Comparison of ENCODE assay signal across 13 cellular contexts in genomic region chr17:17139972-17140589, GRCh38.
A peak's percentile ranks its signal among the peaks of the same experiment; 100 is the strongest.
DNase-seq lines count a peak whose midpoint lies in the region; TF ChIP-seq lines count a peak whose summit lies in the region.
"Had no signal": no experiment of that assay in that cellular context is flagged by ENCODE, and none has a peak within 500 bp of the region (broad histone marks: within the 10 kb centered on the region; RNA-seq: fewer than 3 reads in every experiment).

No MANE protein-coding gene starts in this region.

- H3K4ac ChIP-seq in H9 (ENCODE audit: low read depth, low read length): no peak overlapping the region

- TF ChIP-seq CTCF in H9 (conservative IDR thresholded peaks at IDR 0.05): no peak
- TF ChIP-seq CTCF in endodermal cell (conservative IDR thresholded peaks at IDR 0.05): no peak

- no peak overlapping the region for H4K91ac ChIP-seq in H9 (ENCODE audit: insufficient read length, low read depth, low read length)

- no peaks in the 10 kb centered on the region for H3K23me2 ChIP-seq in H9 (ENCODE audit: insufficient read length, low read depth, low read length, poor library complexity, severe bottlenecking)

- H3K9ac ChIP-seq in H9 (ENCODE audit: extremely low read depth, insufficient read length, low read length) (no peak overlapping the region), endodermal cell (ENCODE audit: extremely low read depth, low read length, poor library complexity, severe bottlenecking) (no peak overlapping the region)

- H3K18ac ChIP-seq in H9 (ENCODE audit: insufficient read length, low read depth, low read length): no peak overlapping the region

- no peaks in the 10 kb centered on the region for H3K79me2 ChIP-seq in H9 (ENCODE audit: insufficient read depth, low read length)

- intact Hi-C loops in CD4-positive, alpha-beta memory T cell (cut with micrococcal nuclease): loop anchor here (5.0 kb wide), 1 partner anchor 67 kb away; the partner anchor contains the start of gene PLD6

- DNase-seq in CD4-positive, alpha-beta memory T cell: no peak
- DNase-seq in H9 (peak; percentile 64), NCI-H774 (lab: John Stamatoyannopoulos, UW) (peak; percentile 43), endodermal cell (peak; percentile 73), SJCRH30 (no peak), 8988T (no peak), medulla oblongata (ENCODE audit: extremely low spot score) (no peak), GF-D8 (lab: John Stamatoyannopoulos, UW) (no peak)
- DNase-seq: activated CD4-positive, alpha-beta T cell treated with anti-CD3 and anti-CD28 coated beads, Interleukin-2, amount 50 U/mL, for 1 hour; Caco-2; midbrain; ovary; T1000 had no signal

- H3K27ac Mint-ChIP-seq in CD4-positive, alpha-beta memory T cell: peak overlapping the region in 4 of 7 donors; percentile 25 to 68 (median 49)
- peak overlapping the region in 2 of 3 experiments; percentile 48 to 88; a peak in 1 of 7 replicates for H3K27ac Mint-ChIP-seq in H9
- H3K27ac Mint-ChIP-seq in endodermal cell: no peak overlapping the region

- CTCF ChIA-PET in CD4-positive, alpha-beta memory T cell (lab: Charles Lee; ENCODE audit: partially characterized antibody): interaction anchor here (1.6 to 3.9 kb wide), 4 partner anchors 19 to 175 kb away, joined by 4 to 49 read pairs (median 10); partner anchors contain the start of gene FLCN

- H3K36me3 ChIP-seq in CD4-positive, alpha-beta memory T cell (ENCODE audit: insufficient read depth, low read length): peaks cover 57% of the 10 kb centered on the region
- peaks cover 34% of the 10 kb centered on the region for H3K36me3 ChIP-seq in endodermal cell (ENCODE audit: control insufficient read depth, insufficient read depth, low read length)
- H3K36me3 ChIP-seq in SJCRH30: peaks cover 78% of the 10 kb centered on the region
- H3K36me3 ChIP-seq: ovary had no signal

- no peak overlapping the region for H2BK20ac ChIP-seq in H9 (ENCODE audit: low read depth, low read length, poor library complexity, severe bottlenecking)

- H3K14ac ChIP-seq in H9 (ENCODE audit: insufficient read depth, low read length): no peak overlapping the region

- H3K36me3 Mint-ChIP-seq in CD4-positive, alpha-beta memory T cell: peaks cover 31 to 64% of the 10 kb centered on the region in 2 donors
- H3K36me3 Mint-ChIP-seq in H9 (ENCODE audit: insufficient read depth in 1 of 3, low read depth in 3 of 3) (peaks cover 11 to 49% (median 43%) of the 10 kb centered on the region in 3 experiments; a peak in 6 of 7 replicates), endodermal cell (ENCODE audit: low read depth) (peaks cover 36% of the 10 kb centered on the region)

- no peak overlapping the region for H3K56ac ChIP-seq in H9 (ENCODE audit: insufficient read length, low read depth, low read length)

- H3K23ac ChIP-seq in H9 (ENCODE audit: insufficient read length, low read depth, low read length): no peak overlapping the region

- H3K27me3 Mint-ChIP-seq in CD4-positive, alpha-beta memory T cell: no peaks in the 10 kb centered on the region
- H3K27me3 Mint-ChIP-seq in H9 (ENCODE audit: low read depth): no peaks in the 10 kb centered on the region
- H3K27me3 Mint-ChIP-seq in endodermal cell (ENCODE audit: insufficient read depth): no peaks in the 10 kb centered on the region

- H4K5ac ChIP-seq in H9 (ENCODE audit: insufficient read length, low read depth, low read length): no peak overlapping the region

- no peak overlapping the region for H2BK5ac ChIP-seq in H9 (ENCODE audit: insufficient read length, low read length)

- WGBS in H9 (ENCODE audit: extremely low coverage, insufficient read length, low lambda C conversion rate): no CpG with 5 or more reads among the region's 7 CpGs
- WGBS in endodermal cell (ENCODE audit: insufficient coverage in 1 of 2, insufficient read length in 1 of 2), 2 experiments: 83 to 92% methylated on average over 7 of the region's 7 CpGs

- H3K4me1 ChIP-seq in CD4-positive, alpha-beta memory T cell (ENCODE audit: insufficient read depth, low read length): peaks cover 9% of the 10 kb centered on the region
- H3K4me1 ChIP-seq in H9 (ENCODE audit: insufficient read depth, low read length) (no peaks in the 10 kb centered on the region), endodermal cell (ENCODE audit: control insufficient read depth, insufficient read depth, low read length) (no peaks in the 10 kb centered on the region), SJCRH30 (no peaks in the 10 kb centered on the region)
- H3K4me1 ChIP-seq: Caco-2 had no signal

- H2AFZ ChIP-seq in H9 (ENCODE audit: low read length): no peak overlapping the region

- POLR2A ChIA-PET in CD4-positive, alpha-beta memory T cell (lab: Charles Lee; ENCODE audit: partially characterized antibody): interaction anchor here (0.7 kb wide), 1 partner anchor 52 kb away, joined by 3 read pairs; no protein-coding TSS in a partner anchor

- H3T11ph ChIP-seq in H9 (ENCODE audit: low read length): no peak overlapping the region

- H2BK120ac ChIP-seq in H9 (ENCODE audit: low read depth, low read length, poor library complexity, severe bottlenecking): no peak overlapping the region

- no peak overlapping the region for H2AK5ac ChIP-seq in H9 (ENCODE audit: insufficient read length, low read length)

- no peak overlapping the region for H3K27ac ChIP-seq in CD4-positive, alpha-beta memory T cell (ENCODE audit: low read depth, low read length)
- H3K27ac ChIP-seq in H9 (ENCODE audit: insufficient read length, low read depth, low read length) (no peak overlapping the region), endodermal cell (ENCODE audit: low read depth, low read length) (no peak overlapping the region), SJCRH30 (no peak overlapping the region)
- H3K27ac ChIP-seq: ovary had no signal

- no peak overlapping the region for H3K4me3 Mint-ChIP-seq in CD4-positive, alpha-beta memory T cell
- H3K4me3 Mint-ChIP-seq in H9: no peak overlapping the region
- H3K4me3 Mint-ChIP-seq in endodermal cell: no peak overlapping the region

- H3K27me3 ChIP-seq in CD4-positive, alpha-beta memory T cell (ENCODE audit: insufficient read depth, low read length): no peaks in the 10 kb centered on the region
- no peaks in the 10 kb centered on the region for H3K27me3 ChIP-seq in H9 (ENCODE audit: insufficient read depth, low read length)
- H3K27me3 ChIP-seq in endodermal cell (ENCODE audit: control insufficient read depth, insufficient read depth, low read length, poor library complexity, severe bottlenecking): no peaks in the 10 kb centered on the region
- H3K27me3 ChIP-seq in SJCRH30: no peaks in the 10 kb centered on the region
- H3K27me3 ChIP-seq: ovary had no signal

- H3K9me3 Mint-ChIP-seq in CD4-positive, alpha-beta memory T cell: no peaks in the 10 kb centered on the region
- H3K9me3 Mint-ChIP-seq in H9: no peaks in the 10 kb centered on the region; a peak in 1 of 5 replicates
- no peaks in the 10 kb centered on the region for H3K9me3 Mint-ChIP-seq in endodermal cell

- H3K4me2 ChIP-seq in H9 (ENCODE audit: insufficient read depth, insufficient read length, low read length): no peak overlapping the region

- no peak overlapping the region for H4K8ac ChIP-seq in H9 (replicated peaks; ENCODE audit: insufficient read length, low read depth, low read length)

- H3K79me1 ChIP-seq in H9 (ENCODE audit: insufficient read depth, low read depth, low read length, poor library complexity, severe bottlenecking): no peaks in the 10 kb centered on the region

- no peak overlapping the region for H2BK15ac ChIP-seq in H9 (ENCODE audit: low read depth, low read length)

- H3K4me3 ChIP-seq in CD4-positive, alpha-beta memory T cell (ENCODE audit: low read length in 2 of 2): no peak overlapping the region
- H3K4me3 ChIP-seq in endodermal cell (ENCODE audit: low read length) (no peak overlapping the region), SJCRH30 (no peak overlapping the region)
- H3K4me3 ChIP-seq: ovary had no signal

- no peaks in the 10 kb centered on the region for H4K20me1 ChIP-seq in H9 (ENCODE audit: control insufficient read depth, insufficient read depth, insufficient read length)

- H3K4me1 Mint-ChIP-seq in CD4-positive, alpha-beta memory T cell: peaks cover 7 to 11% (median 10%) of the 10 kb centered on the region in 4 donors
- peaks cover 10 to 28% of the 10 kb centered on the region in 2 experiments for H3K4me1 Mint-ChIP-seq in H9
- H3K4me1 Mint-ChIP-seq in endodermal cell: peaks cover 10% of the 10 kb centered on the region

- H3K9me3 ChIP-seq in CD4-positive, alpha-beta memory T cell (ENCODE audit: control insufficient read depth in 1 of 2, low read length in 2 of 2): no peaks in the 10 kb centered on the region
- H3K9me3 ChIP-seq in H9 (ENCODE audit: control insufficient read depth, low read depth, low read length) (no peaks in the 10 kb centered on the region), endodermal cell (ENCODE audit: control insufficient read depth, low read length) (no peaks in the 10 kb centered on the region), SJCRH30 (replicated peaks) (no peaks in the 10 kb centered on the region)
- H3K9me3 ChIP-seq: Caco-2, ovary had no signal

- H2BK12ac ChIP-seq in H9 (ENCODE audit: insufficient read length, low read depth, low read length): no peak overlapping the region

Comparison
In these comparisons a context has a peak if more than half of its experiments do, and no peak if none do; other contexts are left out.
1. DNase-seq: peak in H9 (single experiment), NCI-H774 (single experiment) and endodermal cell (single experiment); none in CD4-positive, alpha-beta memory T cell (0 of 5), SJCRH30 (0 of 2), 8988T (single experiment), medulla oblongata (single experiment) and GF-D8 (single experiment).